14 cellular contexts compared by ENCODE assay signal in the genomic region with DNA sequence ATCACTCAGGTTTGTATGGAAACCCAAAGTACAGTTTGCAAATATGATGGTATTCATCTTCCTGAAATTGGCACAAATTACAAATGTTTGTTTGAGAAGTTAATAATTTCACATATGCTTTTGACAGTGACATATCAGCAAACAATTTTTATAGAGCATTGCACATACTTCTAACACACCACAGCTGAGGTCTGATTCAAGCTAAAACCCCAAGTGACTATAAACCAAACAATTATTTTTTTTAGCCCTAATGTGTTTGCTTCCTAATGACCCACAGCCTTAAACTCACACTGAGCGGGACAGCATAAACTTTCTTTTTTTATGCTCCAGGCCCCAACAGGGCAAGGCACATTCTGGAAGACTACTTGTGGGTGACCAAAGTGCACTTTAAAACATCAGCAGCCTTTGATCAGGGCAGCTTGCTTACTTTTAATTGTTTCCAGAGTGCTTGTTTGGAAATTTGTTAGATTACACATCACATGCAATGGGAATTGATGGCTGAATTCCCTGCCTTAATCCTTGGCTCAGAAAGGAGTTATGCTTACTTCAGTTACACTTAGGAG.
DNase-seq lines count a peak whose midpoint lies in the region; ATAC-seq and TF ChIP-seq lines count a peak whose summit lies in the region.
"Had no signal": no experiment of that assay in that cellular context is flagged by ENCODE, and none has a peak within 500 bp of the region (broad histone marks: within the 10 kb centered on the region; RNA-seq: fewer than 3 reads in every experiment).

No MANE protein-coding gene starts in this region.

- intact Hi-C loops in Panc1 (cut with micrococcal nuclease; ENCODE audit: unreplicated experiment), result no loop called here
- intact Hi-C loops in activated CD4-positive, alpha-beta T cell treated with anti-CD3 and anti-CD28 coated beads for 36 hours (cut with DNase I, micrococcal nuclease), result no loop called here

- ATAC-seq in Panc1, result peak; percentile 56
- peak; percentile 60 for ATAC-seq in gastroesophageal sphincter
- no peak for ATAC-seq in activated T-cell treated with anti-CD3 and anti-CD28 coated beads, Interleukin-2, amount 50 U/mL, for 4 hours
- ATAC-seq in activated CD4-positive, alpha-beta T cell treated with anti-CD3 and anti-CD28 coated beads for 36 hours, result no peak
- ATAC-seq: foreskin keratinocyte had no signal

- CTCF ChIA-PET in Panc1 (lab: Charles Lee), result no interaction called here
- CTCF ChIA-PET in activated CD4-positive, alpha-beta T cell treated with anti-CD3 and anti-CD28 coated beads for 36 hours (lab: Charles Lee), result no interaction called here

- no peak for TF ChIP-seq EP300 in gastroesophageal sphincter (IDR thresholded peaks at IDR 0.05)

- no peaks in the 10 kb centered on the region for H3K36me3 ChIP-seq in Panc1 (ENCODE audit: control insufficient read depth, insufficient read depth, low read length)
- H3K36me3 ChIP-seq in gastroesophageal sphincter, result no peaks in the 10 kb centered on the region

- H3K27ac ChIP-seq in Panc1 (ENCODE audit: low read length) (no peak overlapping the region), gastroesophageal sphincter (peak overlapping the region in 2 of 4 donors; percentile 1 to 18)
- H3K27ac ChIP-seq: foreskin keratinocyte had no signal

- no peaks in the 10 kb centered on the region for H3K4me1 Mint-ChIP-seq in activated T-cell treated with anti-CD3 and anti-CD28 coated beads, Interleukin-2, amount 50 U/mL, for 4 hours (ENCODE audit: low read depth)
- no peaks in the 10 kb centered on the region for H3K4me1 Mint-ChIP-seq in activated CD4-positive, alpha-beta T cell treated with anti-CD3 and anti-CD28 coated beads for 36 hours
- H3K4me1 Mint-ChIP-seq: activated naive CD8-positive, alpha-beta T cell treated with anti-CD3 and anti-CD28 coated beads for 36 hours; CD14-positive monocyte; naive B cell had no signal

- peaks cover 2% of the 10 kb centered on the region for H3K9me3 Mint-ChIP-seq in activated T-cell treated with anti-CD3 and anti-CD28 coated beads, Interleukin-2, amount 50 U/mL, for 4 hours
- H3K9me3 Mint-ChIP-seq in activated CD4-positive, alpha-beta T cell treated with anti-CD3 and anti-CD28 coated beads for 36 hours (ENCODE audit: low read depth), result peaks cover 9% of the 10 kb centered on the region

- peak; percentile 87 for DNase-seq in EH (ENCODE audit: low read depth)
- no peak for DNase-seq in Panc1 (ENCODE audit: low read depth, low spot score)
- peak; percentile 94 for DNase-seq in renal cortical epithelial cell (ENCODE audit: low read depth)
- no peak for DNase-seq in activated T-cell treated with anti-CD3 and anti-CD28 coated beads, Interleukin-2, amount 50 U/mL, for 4 hours
- DNase-seq in activated CD8-positive, alpha-beta memory T cell treated with anti-CD3 and anti-CD28 coated beads, Interleukin-2, amount 50 U/mL, for 4 hours, result no peak
- no peak for DNase-seq in activated CD4-positive, CD25-positive, alpha-beta regulatory T cell (lab: John Stamatoyannopoulos, UW)
- no peak for DNase-seq in activated CD4-positive, alpha-beta T cell treated with anti-CD3 and anti-CD28 coated beads for 36 hours
- DNase-seq: activated naive CD8-positive, alpha-beta T cell treated with anti-CD3 and anti-CD28 coated beads for 36 hours; foreskin keratinocyte; GOT3; naive B cell; stimulated activated naive CD4-positive, alpha-beta T cell treated with Interleukin-2 at 50 U/mL for 16 hours had no signal

- TF ChIP-seq POLR2A in gastroesophageal sphincter (IDR thresholded peaks at IDR 0.05), result no peak

- BruUV-seq in Panc1 (replicated peaks; lab: Mats Ljungman, UMichigan), result no TSS peak

- no peak for TF ChIP-seq CTCF in Panc1 (IDR thresholded peaks at IDR 0.05)
- no peak for TF ChIP-seq CTCF in gastroesophageal sphincter (IDR thresholded peaks at IDR 0.05)

- no peaks in the 10 kb centered on the region for H3K36me3 Mint-ChIP-seq in activated T-cell treated with anti-CD3 and anti-CD28 coated beads, Interleukin-2, amount 50 U/mL, for 4 hours (ENCODE audit: insufficient read depth)
- H3K36me3 Mint-ChIP-seq in activated CD4-positive, alpha-beta T cell treated with anti-CD3 and anti-CD28 coated beads for 36 hours (ENCODE audit: low read depth), result no peaks in the 10 kb centered on the region
- H3K36me3 Mint-ChIP-seq: activated naive CD8-positive, alpha-beta T cell treated with anti-CD3 and anti-CD28 coated beads for 36 hours; CD14-positive monocyte; naive B cell had no signal

- 45 to 60% methylated on average over 1 of the region's 1 CpG for WGBS in gastroesophageal sphincter (ENCODE audit: low coverage in 1 of 2), 2 donors

- no peaks in the 10 kb centered on the region for H3K4me1 ChIP-seq in Panc1 (ENCODE audit: control insufficient read depth, insufficient read depth, low read length)
- H3K4me1 ChIP-seq in gastroesophageal sphincter, result peaks cover 0 to 12% (median 0%) of the 10 kb centered on the region in 3 donors
- H3K4me1 ChIP-seq: foreskin keratinocyte had no signal

- POLR2A ChIA-PET in Panc1 (lab: Charles Lee), result no interaction called here
- POLR2A ChIA-PET in activated CD4-positive, alpha-beta T cell treated with anti-CD3 and anti-CD28 coated beads for 36 hours (lab: Charles Lee), result no interaction called here

- H3K4me3 ChIP-seq in Panc1 (ENCODE audit: low read depth in 2 of 2, low read length in 2 of 2) (no peak overlapping the region), gastroesophageal sphincter (no peak overlapping the region)

- H3K27me3 Mint-ChIP-seq in activated T-cell treated with anti-CD3 and anti-CD28 coated beads, Interleukin-2, amount 50 U/mL, for 4 hours (ENCODE audit: low read depth), result no peaks in the 10 kb centered on the region
- no peaks in the 10 kb centered on the region for H3K27me3 Mint-ChIP-seq in activated CD4-positive, alpha-beta T cell treated with anti-CD3 and anti-CD28 coated beads for 36 hours
- H3K27me3 Mint-ChIP-seq: activated naive CD8-positive, alpha-beta T cell treated with anti-CD3 and anti-CD28 coated beads for 36 hours; naive B cell had no signal

- in situ Hi-C loops in Panc1 (cut with HindIII; ENCODE audit: low pct_unique_long_range_greater_than_20kb, low sequenced_read_pairs), result no loop called here

- H3K4me3 Mint-ChIP-seq in activated T-cell treated with anti-CD3 and anti-CD28 coated beads, Interleukin-2, amount 50 U/mL, for 4 hours, result no peak overlapping the region
- H3K4me3 Mint-ChIP-seq in activated CD4-positive, alpha-beta T cell treated with anti-CD3 and anti-CD28 coated beads for 36 hours, result no peak overlapping the region
- H3K4me3 Mint-ChIP-seq: activated naive CD8-positive, alpha-beta T cell treated with anti-CD3 and anti-CD28 coated beads for 36 hours; CD14-positive monocyte; naive B cell had no signal

- H3K9me3 ChIP-seq in Panc1 (ENCODE audit: control insufficient read depth, insufficient read depth, low read depth, low read length) (no peaks in the 10 kb centered on the region), gastroesophageal sphincter (no peaks in the 10 kb centered on the region)

- no peak overlapping the region for H3K27ac Mint-ChIP-seq in activated CD4-positive, alpha-beta T cell treated with anti-CD3 and anti-CD28 coated beads for 36 hours
- H3K27ac Mint-ChIP-seq: activated naive CD8-positive, alpha-beta T cell treated with anti-CD3 and anti-CD28 coated beads for 36 hours; CD14-positive monocyte; naive B cell had no signal

- no peaks in the 10 kb centered on the region for H3K27me3 ChIP-seq in Panc1 (ENCODE audit: control insufficient read depth, insufficient read depth, low read length)
- H3K27me3 ChIP-seq in gastroesophageal sphincter, result no peaks in the 10 kb centered on the region
- H3K27me3 ChIP-seq: foreskin keratinocyte had no signal

Comparison
In these comparisons a context has a peak if more than half of its experiments do, and no peak if none do; other contexts are left out.
1. DNase-seq: peak in EH (single experiment) and renal cortical epithelial cell (single experiment); none in Panc1 (single experiment), activated T-cell treated with anti-CD3 and anti-CD28 coated beads, Interleukin-2, amount 50 U/mL, for 4 hours (single experiment), activated CD8-positive, alpha-beta memory T cell treated with anti-CD3 and anti-CD28 coated beads, Interleukin-2, amount 50 U/mL, for 4 hours (single experiment), activated CD4-positive, CD25-positive, alpha-beta regulatory T cell (0 of 4) and activated CD4-positive, alpha-beta T cell treated with anti-CD3 and anti-CD28 coated beads for 36 hours (single experiment).
2. ATAC-seq: peak in Panc1 (single experiment) and gastroesophageal sphincter (single experiment); none in activated T-cell treated with anti-CD3 and anti-CD28 coated beads, Interleukin-2, amount 50 U/mL, for 4 hours (0 of 2) and activated CD4-positive, alpha-beta T cell treated with anti-CD3 and anti-CD28 coated beads for 36 hours (single experiment).